Comparison of ENCODE assay signal across 8 cellular contexts in genomic region chr6:30793521-30794194, GRCh38. TPM values are rescaled to one million over a fixed set of nuclear protein-coding genes. Genes with fewer than 3 reads are reported as not detected.
A peak's percentile ranks its signal among the peaks of the same experiment; 100 is the strongest.
DNase-seq lines count a peak whose midpoint lies in the region; ATAC-seq, FAIRE-seq and TF ChIP-seq lines count a peak whose summit lies in the region.

No MANE protein-coding gene starts in this region.

- no peak overlapping the region for H3K4me2 ChIP-seq in keratinocyte (ENCODE audit: control insufficient read depth, extremely low read depth, insufficient read depth, low read depth, low read length)

- peak overlapping the region; percentile 89 for H3K27ac Mint-ChIP-seq in activated naive CD4-positive, alpha-beta T cell treated with anti-CD3 and anti-CD28 coated beads for 36 hours
- peak overlapping the region; percentile 93 for H3K27ac Mint-ChIP-seq in activated CD8-positive, alpha-beta T cell treated with anti-CD3 and anti-CD28 coated beads, Interleukin-2, amount 10 ng/mL, durations not matched to agents 7 days and 5 days

- H4K20me1 ChIP-seq in keratinocyte (ENCODE audit: control insufficient read depth, extremely low read depth, insufficient read depth, low read length): no peaks in the 10 kb centered on the region

- H3K4me1 ChIP-seq in keratinocyte (ENCODE audit: control insufficient read depth, extremely low read depth, insufficient read depth, low read length) (peaks cover 15% of the 10 kb centered on the region), upper lobe of left lung (peaks cover 9 to 14% (median 11%) of the 10 kb centered on the region in 4 donors)

- H3K27ac ChIP-seq in keratinocyte (ENCODE audit: control insufficient read depth, insufficient read depth, low read length) (no peak overlapping the region), upper lobe of left lung (peak overlapping the region; percentile 59 to 83 (median 80))

- no peaks in the 10 kb centered on the region for H3K36me3 ChIP-seq in keratinocyte (ENCODE audit: control insufficient read depth in 2 of 2, extremely low read depth in 1 of 2, insufficient read depth in 2 of 2, low read length in 2 of 2)
- H3K36me3 ChIP-seq in upper lobe of left lung: no peaks in the 10 kb centered on the region

- DNase-seq in activated naive CD4-positive, alpha-beta T cell treated with anti-CD3 and anti-CD28 coated beads for 36 hours: no peak
- no peak for DNase-seq in activated naive CD4-positive, alpha-beta T cell (lab: John Stamatoyannopoulos, UW)
- peak; percentile 42 for DNase-seq in activated CD8-positive, alpha-beta T cell treated with anti-CD3 and anti-CD28 coated beads, Interleukin-2, amount 10 ng/mL, durations not matched to agents 7 days and 5 days
- DNase-seq in keratinocyte (ENCODE audit: low read depth, low spot score): no peak
- no peak for DNase-seq in upper lobe of left lung
- DNase-seq in NCI-H1436 (lab: John Stamatoyannopoulos, UW): no peak

- TF ChIP-seq EP300 in upper lobe of left lung (IDR thresholded peaks at IDR 0.05): no peak

- H2AFZ ChIP-seq in keratinocyte (ENCODE audit: control insufficient read depth, low read length): peak overlapping the region; percentile 37

- H3K4me3 Mint-ChIP-seq in activated naive CD4-positive, alpha-beta T cell treated with anti-CD3 and anti-CD28 coated beads for 36 hours: peak overlapping the region; percentile 60
- peak overlapping the region; percentile 67 for H3K4me3 Mint-ChIP-seq in activated CD8-positive, alpha-beta T cell treated with anti-CD3 and anti-CD28 coated beads, Interleukin-2, amount 10 ng/mL, durations not matched to agents 7 days and 5 days

- no peak for TF ChIP-seq CTCF in keratinocyte (optimal IDR thresholded peaks at IDR 0.05 in 1 of 3, IDR thresholded peaks at IDR 0.05 in 1 of 3, conservative IDR thresholded peaks at IDR 0.05 in 1 of 3; ENCODE audit: extremely low read depth in 1 of 3, insufficient read depth in 2 of 3, low read length in 3 of 3)
- TF ChIP-seq CTCF in upper lobe of left lung (IDR thresholded peaks at IDR 0.05): no peak

- no peak overlapping the region for H3K4me3 ChIP-seq in keratinocyte (ENCODE audit: control insufficient read depth in 2 of 3, extremely low read depth in 1 of 3, insufficient read depth in 2 of 3, low read depth in 1 of 3, low read length in 3 of 3)
- H3K4me3 ChIP-seq in upper lobe of left lung: no peak overlapping the region

- H3K9me3 Mint-ChIP-seq in activated naive CD4-positive, alpha-beta T cell treated with anti-CD3 and anti-CD28 coated beads for 36 hours: no peaks in the 10 kb centered on the region
- H3K9me3 Mint-ChIP-seq in activated CD8-positive, alpha-beta T cell treated with anti-CD3 and anti-CD28 coated beads, Interleukin-2, amount 10 ng/mL, durations not matched to agents 7 days and 5 days (ENCODE audit: insufficient read depth): no peaks in the 10 kb centered on the region

- H3K9me1 ChIP-seq in keratinocyte (ENCODE audit: control insufficient read depth, extremely low read depth, insufficient read depth, low read length): no peaks in the 10 kb centered on the region

- H3K9ac ChIP-seq in keratinocyte (ENCODE audit: control insufficient read depth, extremely low read depth, insufficient read depth, low read length): no peak overlapping the region

- no peaks in the 10 kb centered on the region for H3K27me3 ChIP-seq in keratinocyte (ENCODE audit: control insufficient read depth, extremely low read depth, insufficient read depth, low read length)
- H3K27me3 ChIP-seq in upper lobe of left lung: no peaks in the 10 kb centered on the region

- no peak for TF ChIP-seq POLR2A in upper lobe of left lung (IDR thresholded peaks at IDR 0.05)

- no peaks in the 10 kb centered on the region for H3K27me3 Mint-ChIP-seq in activated naive CD4-positive, alpha-beta T cell treated with anti-CD3 and anti-CD28 coated beads for 36 hours (ENCODE audit: low read depth)
- H3K27me3 Mint-ChIP-seq in activated CD8-positive, alpha-beta T cell treated with anti-CD3 and anti-CD28 coated beads, Interleukin-2, amount 10 ng/mL, durations not matched to agents 7 days and 5 days (ENCODE audit: low read depth): no peaks in the 10 kb centered on the region

- CTCF ChIA-PET in activated naive CD4-positive, alpha-beta T cell treated with anti-CD3 and anti-CD28 coated beads for 36 hours (lab: Charles Lee): interaction anchor here (0.7 to 1.3 kb wide), 3 partner anchors 28 to 84 kb away, joined by 6 to 7 read pairs (median 6); no protein-coding TSS in a partner anchor
- CTCF ChIA-PET in activated CD8-positive, alpha-beta T cell treated with anti-CD3 and anti-CD28 coated beads, Interleukin-2, amount 10 ng/mL, durations not matched to agents 7 days and 5 days (lab: Charles Lee): interaction anchor here (0.7 to 3.4 kb wide), 12 partner anchors 9 to 286 kb away, joined by 3 to 16 read pairs (median 4); no protein-coding TSS in a partner anchor

- peaks cover 52% of the 10 kb centered on the region for H3K4me1 Mint-ChIP-seq in activated naive CD4-positive, alpha-beta T cell treated with anti-CD3 and anti-CD28 coated beads for 36 hours (ENCODE audit: low read depth)
- H3K4me1 Mint-ChIP-seq in activated CD8-positive, alpha-beta T cell treated with anti-CD3 and anti-CD28 coated beads, Interleukin-2, amount 10 ng/mL, durations not matched to agents 7 days and 5 days (ENCODE audit: low read depth): peaks cover 66% of the 10 kb centered on the region

- ATAC-seq in activated CD8-positive, alpha-beta T cell treated with anti-CD3 and anti-CD28 coated beads, Interleukin-2, amount 10 ng/mL, durations not matched to agents 7 days and 5 days: peak; percentile 80
- ATAC-seq in upper lobe of left lung (ENCODE audit: low FRiP score in 2 of 2) (peak in 1 of 2 donors; percentile 81), HG03139 (IDR thresholded peaks at IDR 0.05; ENCODE audit: unreplicated experiment) (no peak), GM19023 (IDR thresholded peaks at IDR 0.05; ENCODE audit: unreplicated experiment) (no peak)

- intact Hi-C loops in activated naive CD4-positive, alpha-beta T cell treated with anti-CD3 and anti-CD28 coated beads for 36 hours (cut with micrococcal nuclease): loop anchor here (1.0 to 2.0 kb wide), 3 partner anchors 17 to 51 kb away; partner anchors contain the start of gene FLOT1

- peaks cover 2% of the 10 kb centered on the region for H3K36me3 Mint-ChIP-seq in activated naive CD4-positive, alpha-beta T cell treated with anti-CD3 and anti-CD28 coated beads for 36 hours (ENCODE audit: low read depth)
- peaks cover 3% of the 10 kb centered on the region for H3K36me3 Mint-ChIP-seq in activated CD8-positive, alpha-beta T cell treated with anti-CD3 and anti-CD28 coated beads, Interleukin-2, amount 10 ng/mL, durations not matched to agents 7 days and 5 days (ENCODE audit: low read depth)

- no peaks in the 10 kb centered on the region for H3K79me2 ChIP-seq in keratinocyte (ENCODE audit: control insufficient read depth, insufficient read depth, low read length)

- H3K9me3 ChIP-seq in keratinocyte (ENCODE audit: control insufficient read depth, low read depth, low read length): no peaks in the 10 kb centered on the region
- H3K9me3 ChIP-seq in upper lobe of left lung: no peaks in the 10 kb centered on the region

- no peak for FAIRE-seq in keratinocyte (lab: Jason Lieb, UNC)

- WGBS in upper lobe of left lung, 2 donors: 27% methylated on average over 6 of the region's 6 CpGs

- dilution Hi-C loops in keratinocyte (cut with MboI; ENCODE audit: extremely low pct_ligation_motif_present, low sequenced_read_pairs): no loop called here

- POLR2A ChIA-PET in activated CD8-positive, alpha-beta T cell treated with anti-CD3 and anti-CD28 coated beads, Interleukin-2, amount 10 ng/mL, durations not matched to agents 7 days and 5 days (lab: Charles Lee): interaction anchor here (0.6 to 1.2 kb wide), 8 partner anchors 10 to 498 kb away, joined by 3 to 10 read pairs (median 4); partner anchors contain the start of genes FLOT1 and IER3

RNA-seq across cellular contexts. Expression of gene IER3, which starts 49.3 kb away (rescaled TPM):
- 10 to 100 TPM; 32.2 to 34.0 TPM for total RNA-seq in activated naive CD4-positive, alpha-beta T cell treated with anti-CD3 and anti-CD28 coated beads for 36 hours
- total RNA-seq in activated CD8-positive, alpha-beta T cell treated with anti-CD3 and anti-CD28 coated beads, Interleukin-2, amount 10 ng/mL, durations not matched to agents 7 days and 5 days: 10 to 100 TPM; 76.6 to 82.9 TPM
- polyA plus RNA-seq in keratinocyte: 171 to 289 TPM (median 277 TPM) in 3 replicates
- 212 TPM for polyA plus RNA-seq in keratinocyte (2011; ENCODE audit: low read depth)
- 139 and 176 TPM in 2 replicates for polyA plus RNA-seq in keratinocyte (2011; cell fraction: cytosol; rRNA removed)
- polyA plus RNA-seq in keratinocyte (2011; cell fraction: nucleus; rRNA removed): 516 and 549 TPM in 2 replicates
- polyA plus RNA-seq in keratinocyte (2012; ENCODE audit: low replicate concordance): 226 and 373 TPM in 2 replicates
- 46.6 to 116 TPM (median 58.4 TPM) in 3 replicates for polyA minus RNA-seq in keratinocyte
- 239 TPM for polyA minus RNA-seq in keratinocyte (2011; cell fraction: cytosol; rRNA and poly(A)+ RNA removed)
- 82.4 and 85.6 TPM in 2 replicates for polyA minus RNA-seq in keratinocyte (2011; cell fraction: nucleus; rRNA and poly(A)+ RNA removed)
- 10 to 100 TPM in 4 of 6 donors, 1 to 10 TPM in 2; 4.2 to 61.1 (median 19.8) TPM for total RNA-seq in upper lobe of left lung

RNA-seq across cellular contexts. Expression of gene FLOT1, which starts 51.2 kb away (rescaled TPM):
- total RNA-seq in activated naive CD4-positive, alpha-beta T cell treated with anti-CD3 and anti-CD28 coated beads for 36 hours: 100 to 1,000 TPM; 162 to 173 TPM
- 100 to 1,000 TPM; 314 to 317 TPM for total RNA-seq in activated CD8-positive, alpha-beta T cell treated with anti-CD3 and anti-CD28 coated beads, Interleukin-2, amount 10 ng/mL, durations not matched to agents 7 days and 5 days
- polyA plus RNA-seq in keratinocyte: 21.6 to 23.8 TPM (median 22.1 TPM) in 3 replicates
- polyA plus RNA-seq in keratinocyte (2011; ENCODE audit: low read depth): 52.5 TPM
- 14.9 and 21.3 TPM in 2 replicates for polyA plus RNA-seq in keratinocyte (2011; cell fraction: cytosol; rRNA removed)
- 21.6 and 22.0 TPM in 2 replicates for polyA plus RNA-seq in keratinocyte (2011; cell fraction: nucleus; rRNA removed)
- 19.5 and 22.0 TPM in 2 replicates for polyA plus RNA-seq in keratinocyte (2012; ENCODE audit: low replicate concordance)
- 23.2 to 52.7 TPM (median 25.6 TPM) in 3 replicates for polyA minus RNA-seq in keratinocyte
- polyA minus RNA-seq in keratinocyte (2011; cell fraction: cytosol; rRNA and poly(A)+ RNA removed): 16.3 TPM
- polyA minus RNA-seq in keratinocyte (2011; cell fraction: nucleus; rRNA and poly(A)+ RNA removed): 14.8 and 19.5 TPM in 2 replicates
- 100 to 1,000 TPM; 133 to 212 (median 143) TPM for total RNA-seq in upper lobe of left lung
